ENCODE assay signal across 13 cellular contexts in genomic region chr7:106062521-106062931, GRCh38. TPM values are rescaled to one million over a fixed set of nuclear protein-coding genes. Genes with fewer than 3 reads are reported as not detected.
DNase-seq lines count a peak whose midpoint lies in the region; ATAC-seq and TF ChIP-seq lines count a peak whose summit lies in the region.
"Had no signal": no experiment of that assay in that cellular context is flagged by ENCODE, and none has a peak within 500 bp of the region (broad histone marks: within the 10 kb centered on the region; RNA-seq: fewer than 3 reads in every experiment).

No MANE protein-coding gene starts in this region.

- no peaks in the 10 kb centered on the region for H3K36me3 Mint-ChIP-seq in activated naive CD4-positive, alpha-beta T cell treated with anti-CD3 and anti-CD28 coated beads, Interleukin-2, amount 50 U/mL, for 72 hours
- peaks cover 11% of the 10 kb centered on the region for H3K36me3 Mint-ChIP-seq in glutamatergic neuron (ENCODE audit: unreplicated experiment)
- H3K36me3 Mint-ChIP-seq: activated naive CD4-positive, alpha-beta T cell treated with anti-CD3 and anti-CD28 coated beads, Interleukin-2, amount 50 U/mL, for 24 hours had no signal

- no peak overlapping the region for H3K4me3 ChIP-seq in subcutaneous abdominal adipose tissue (ENCODE audit: low read depth in 1 of 5, low read length in 5 of 5)
- H3K4me3 ChIP-seq: GM23248 had no signal

- H3K9me3 ChIP-seq in subcutaneous abdominal adipose tissue (ENCODE audit: control insufficient read depth in 5 of 5, low read length in 5 of 5): no peaks in the 10 kb centered on the region

- TF ChIP-seq CTCF in glutamatergic neuron (IDR thresholded peaks at IDR 0.05; ENCODE audit: partially characterized antibody, unreplicated experiment): no peak

- peak; percentile 32 to 72 for ATAC-seq in activated naive CD4-positive, alpha-beta T cell treated with anti-CD3 and anti-CD28 coated beads, Interleukin-2, amount 50 U/mL, for 72 hours
- ATAC-seq: left ventricle myocardium superior had no signal

- no peaks in the 10 kb centered on the region for H3K27me3 ChIP-seq in subcutaneous abdominal adipose tissue (ENCODE audit: control insufficient read depth in 5 of 5, insufficient read depth in 4 of 5, low read length in 5 of 5)

- DNase-seq in activated naive CD4-positive, alpha-beta T cell treated with anti-CD3 and anti-CD28 coated beads, Interleukin-2, amount 50 U/mL, for 72 hours (ENCODE audit: low spot score in 2 of 2): peak in 1 of 2 donors; percentile 31
- DNase-seq in activated naive CD4-positive, alpha-beta T cell treated with anti-CD3 and anti-CD28 coated beads, Interleukin-2, amount 50 U/mL, for 16 hours: no peak
- peak; percentile 31 for DNase-seq in SW480 (ENCODE audit: low spot score)
- no peak for DNase-seq in glutamatergic neuron
- no peak for DNase-seq in NCI-H1048 (lab: John Stamatoyannopoulos, UW)
- no peak for DNase-seq in dermis blood vessel endothelial cell
- DNase-seq in NK-92 (lab: John Stamatoyannopoulos, UW; ENCODE audit: unreplicated experiment): no peak
- DNase-seq: effector memory CD4-positive, alpha-beta T cell; GM23248; left ventricle myocardium superior; trophoblast cell had no signal

- H3K9ac ChIP-seq in subcutaneous abdominal adipose tissue (ENCODE audit: low read length in 5 of 5): no peak overlapping the region
- H3K9ac ChIP-seq: GM23248 had no signal

- H3K4me1 ChIP-seq in subcutaneous abdominal adipose tissue (ENCODE audit: control insufficient read depth in 5 of 5, insufficient read depth in 5 of 5, low read length in 5 of 5): peaks cover 2 to 53% (median 47%) of the 10 kb centered on the region in 5 donors

- no peak overlapping the region for H3K4me3 Mint-ChIP-seq in glutamatergic neuron (ENCODE audit: unreplicated experiment)
- H3K4me3 Mint-ChIP-seq: activated naive CD4-positive, alpha-beta T cell treated with anti-CD3 and anti-CD28 coated beads, Interleukin-2, amount 50 U/mL, for 24 hours had no signal

- H3K27ac ChIP-seq in subcutaneous abdominal adipose tissue (ENCODE audit: low read depth, low read length): peak overlapping the region; percentile 27
- H3K27ac ChIP-seq: GM23248 had no signal

- no peaks in the 10 kb centered on the region for H3K9me3 Mint-ChIP-seq in activated naive CD4-positive, alpha-beta T cell treated with anti-CD3 and anti-CD28 coated beads, Interleukin-2, amount 50 U/mL, for 72 hours
- H3K9me3 Mint-ChIP-seq in glutamatergic neuron (ENCODE audit: unreplicated experiment): no peaks in the 10 kb centered on the region
- H3K9me3 Mint-ChIP-seq: activated naive CD4-positive, alpha-beta T cell treated with anti-CD3 and anti-CD28 coated beads, Interleukin-2, amount 50 U/mL, for 24 hours had no signal

- H3K27ac Mint-ChIP-seq in activated naive CD4-positive, alpha-beta T cell treated with anti-CD3 and anti-CD28 coated beads, Interleukin-2, amount 50 U/mL, for 72 hours: peak overlapping the region in 1 of 2 donors; percentile 86
- H3K27ac Mint-ChIP-seq in glutamatergic neuron (ENCODE audit: unreplicated experiment): peak overlapping the region; percentile 9
- H3K27ac Mint-ChIP-seq: activated naive CD4-positive, alpha-beta T cell treated with anti-CD3 and anti-CD28 coated beads, Interleukin-2, amount 50 U/mL, for 24 hours had no signal

- H3K4me1 Mint-ChIP-seq in glutamatergic neuron (ENCODE audit: low read depth, unreplicated experiment): peaks cover 23% of the 10 kb centered on the region

- no peaks in the 10 kb centered on the region for H3K36me3 ChIP-seq in subcutaneous abdominal adipose tissue (ENCODE audit: control insufficient read depth in 5 of 5, insufficient read depth in 5 of 5, low read length in 5 of 5)

- H3K27me3 Mint-ChIP-seq in glutamatergic neuron (ENCODE audit: unreplicated experiment): no peaks in the 10 kb centered on the region
- H3K27me3 Mint-ChIP-seq: activated naive CD4-positive, alpha-beta T cell treated with anti-CD3 and anti-CD28 coated beads, Interleukin-2, amount 50 U/mL, for 24 hours had no signal

RNA-seq across cellular contexts. Expression of gene SYPL1, which starts 49.6 kb away (rescaled TPM):
- 10 to 100 TPM; 22.9 to 30.8 TPM for total RNA-seq in activated naive CD4-positive, alpha-beta T cell treated with anti-CD3 and anti-CD28 coated beads, Interleukin-2, amount 50 U/mL, for 72 hours
- total RNA-seq in glutamatergic neuron (ENCODE audit: unreplicated experiment) (10.0 TPM), dermis blood vessel endothelial cell (92.7 and 133 TPM in 2 replicates)
